In genomic region chr1:120196863-120197775, GRCh38 we compare ENCODE assay signal across 8 cellular contexts. TPM values are rescaled to one million over a fixed set of nuclear protein-coding genes. Genes with fewer than 3 reads are reported as not detected.
DNase-seq lines count a peak whose midpoint lies in the region; ATAC-seq and TF ChIP-seq lines count a peak whose summit lies in the region.
"Not testable (repeated sequence)": the region's sequence is repeated elsewhere in the genome, so short reads cannot be mapped to it uniquely, and the experiment has no call there.

No MANE protein-coding gene starts in this region.

- H3K27ac ChIP-seq in Peyer's patch, result not testable (repeated sequence)
- H3K27ac ChIP-seq in vagina, result peak overlapping the region; percentile 33

- H3K36me3 Mint-ChIP-seq in chondrocyte (ENCODE audit: low read depth); memory B cell: not testable (repeated sequence)

- DNase-seq in Peyer's patch (peak in 1 of 3 donors; percentile 10), chondrocyte (ENCODE audit: low spot score) (peak; percentile 72), memory B cell (ENCODE audit: low spot score in 2 of 2) (peak in 1 of 2 donors; percentile 17)
- peak; percentile 25 to 37 for DNase-seq in activated T-cell treated with anti-CD3 and anti-CD28 coated beads, Interleukin-2, amount 50 U/mL, for 48 hours
- DNase-seq in Right ventricle myocardium inferior (ENCODE audit: missing footprints); retinal pigment epithelial cell (ENCODE audit: low read depth); vagina (ENCODE audit: extremely low spot score in 2 of 2): not testable (repeated sequence)

- H3K4me3 Mint-ChIP-seq in chondrocyte (ENCODE audit: unreplicated experiment) (peak overlapping the region; percentile 68), memory B cell (peak overlapping the region; percentile 66)

- H3K9me3 Mint-ChIP-seq in chondrocyte (ENCODE audit: low read depth); memory B cell: not testable (repeated sequence)

- not testable (repeated sequence) for H3K4me1 Mint-ChIP-seq in chondrocyte (ENCODE audit: low read depth); memory B cell

- H3K4me1 ChIP-seq in ES-I3 (ENCODE audit: insufficient read depth, low read length); Peyer's patch; vagina: not testable (repeated sequence)

- ATAC-seq in Right ventricle myocardium inferior (peak; percentile 54), memory B cell (ENCODE audit: low read depth) (peak; percentile 29)

- not testable (repeated sequence) for H3K36me3 ChIP-seq in ES-I3 (ENCODE audit: insufficient read depth, low read length); Peyer's patch; vagina

- peak overlapping the region; percentile 15; the same call in 1 of the 2 replicates for H3K9ac ChIP-seq in ES-I3 (ENCODE audit: low read depth, low read length)

- intact Hi-C loops in Right ventricle myocardium inferior (cut with DNase I); vagina (cut with DNase I): not testable (repeated sequence)

- peak overlapping the region in 3 of 4 donors; percentile 5 to 34 (median 32) for H3K4me3 ChIP-seq in Peyer's patch
- H3K4me3 ChIP-seq in retinal pigment epithelial cell (ENCODE audit: low read length), result peak overlapping the region; percentile 29
- H3K4me3 ChIP-seq in vagina, result peak overlapping the region; percentile 42 to 46

- not testable (repeated sequence) for H3K9me3 ChIP-seq in ES-I3 (ENCODE audit: control insufficient read depth, insufficient read depth, low read length); Peyer's patch; vagina

- H3K27ac Mint-ChIP-seq in chondrocyte (ENCODE audit: unreplicated experiment); memory B cell: not testable (repeated sequence)

- not testable (repeated sequence) for H3K27me3 ChIP-seq in Peyer's patch, vagina

- TF ChIP-seq CTCF in Peyer's patch (IDR thresholded peaks at IDR 0.05); chondrocyte (IDR thresholded peaks at IDR 0.05); retinal pigment epithelial cell (conservative IDR thresholded peaks at IDR 0.05; ENCODE audit: low read depth, low read length); vagina (IDR thresholded peaks at IDR 0.05): not testable (repeated sequence)

- H3K27me3 Mint-ChIP-seq in chondrocyte (ENCODE audit: low read depth); memory B cell: not testable (repeated sequence)

- not testable (repeated sequence) for TF ChIP-seq POLR2A in Peyer's patch (IDR thresholded peaks at IDR 0.05); vagina (IDR thresholded peaks at IDR 0.05)

RNA-seq across cellular contexts. Expression of gene SEC22B, which starts 20.8 kb away (rescaled TPM):
- total RNA-seq in Peyer's patch, result 10 to 100 TPM; 19.8 to 34.3 (median 28.5) TPM
- 48.3 to 57.4 TPM (median 48.5 TPM) in 3 replicates for total RNA-seq in chondrocyte
- 14.1 TPM for total RNA-seq in Right ventricle myocardium inferior
- total RNA-seq in vagina, result 19.4 TPM
